In the genomic region with DNA sequence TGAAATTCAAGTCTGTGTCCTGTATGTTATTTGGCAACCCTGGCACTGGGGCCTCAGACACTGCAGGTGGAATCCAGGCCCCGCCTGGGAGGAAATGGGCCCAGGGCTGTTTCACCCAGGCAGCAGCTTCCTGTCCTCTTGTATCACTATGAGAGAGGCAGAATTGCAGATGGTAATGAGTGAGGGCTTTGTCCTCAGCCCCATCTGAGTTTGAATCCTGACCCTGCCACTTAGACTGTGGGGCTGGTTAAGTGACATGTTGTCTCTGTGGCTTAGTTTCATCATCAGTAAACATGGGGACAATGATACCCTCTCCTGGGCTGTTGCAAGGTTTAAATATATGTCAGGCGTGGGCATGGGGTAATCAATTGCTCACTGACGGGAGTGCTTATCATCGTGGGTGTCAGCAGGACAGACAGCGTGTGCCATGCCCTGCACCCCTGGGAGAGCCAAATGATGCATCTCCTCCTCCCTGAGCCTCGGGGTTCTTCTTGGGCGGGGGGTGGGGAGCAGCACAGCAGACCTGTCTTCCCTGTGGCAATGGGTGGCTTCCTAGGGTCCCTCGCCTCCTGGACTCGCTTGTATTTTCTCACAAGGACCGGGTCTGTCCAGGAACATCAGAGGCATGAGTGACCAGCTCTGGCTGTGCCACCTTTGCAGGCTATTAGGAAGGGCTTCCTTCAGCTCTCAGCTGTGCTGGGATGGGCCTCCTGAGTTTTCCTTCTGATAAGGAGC, we compare ENCODE assay signal across 12 cellular contexts. TPM values are rescaled to one million over a fixed set of nuclear protein-coding genes. Genes with fewer than 3 reads are reported as not detected.
DNase-seq lines count a peak whose midpoint lies in the region; ATAC-seq and TF ChIP-seq lines count a peak whose summit lies in the region.
"Had no signal": no experiment of that assay in that cellular context is flagged by ENCODE, and none has a peak within 500 bp of the region (broad histone marks: within the 10 kb centered on the region; RNA-seq: fewer than 3 reads in every experiment).

No MANE protein-coding gene starts in this region.

- no peak overlapping the region for H3K27ac Mint-ChIP-seq in activated naive CD8-positive, alpha-beta T cell treated with anti-CD3 and anti-CD28 coated beads, Interleukin-2, amount 10 ng/mL, durations not matched to agents 7 days and 5 days
- no peak overlapping the region for H3K27ac Mint-ChIP-seq in activated naive CD8-positive, alpha-beta T cell treated with anti-CD3 and anti-CD28 coated beads for 36 hours
- H3K27ac Mint-ChIP-seq: T-helper 1 cell treated with Interleukin-12 subunit alpha and Interleukin-12 subunit beta and Interleukin-4 antibody, amounts not matched to agents 30 μg/mL and 1 μg/mL, for 36 hours had no signal

- peaks cover 3% of the 10 kb centered on the region for H3K27me3 Mint-ChIP-seq in activated naive CD8-positive, alpha-beta T cell treated with anti-CD3 and anti-CD28 coated beads, Interleukin-2, amount 10 ng/mL, durations not matched to agents 7 days and 5 days
- no peaks in the 10 kb centered on the region for H3K27me3 Mint-ChIP-seq in activated naive CD8-positive, alpha-beta T cell treated with anti-CD3 and anti-CD28 coated beads for 36 hours

- H3K4me1 ChIP-seq in esophagus muscularis mucosa (peaks cover 11 to 73% (median 70%) of the 10 kb centered on the region in 4 donors), transverse colon (peaks cover 27 to 57% (median 47%) of the 10 kb centered on the region in 4 donors), right cardiac atrium (ENCODE audit: control insufficient read depth, insufficient read depth, low read length) (no peaks in the 10 kb centered on the region)

- no peak for TF ChIP-seq CTCF in esophagus muscularis mucosa (IDR thresholded peaks at IDR 0.05)
- TF ChIP-seq CTCF in transverse colon (IDR thresholded peaks at IDR 0.05) = no peak

- peak; percentile 92 for ATAC-seq in activated naive CD8-positive, alpha-beta T cell treated with anti-CD3 and anti-CD28 coated beads, Interleukin-2, amount 10 ng/mL, durations not matched to agents 7 days and 5 days (ENCODE audit: low read depth)
- ATAC-seq in right cardiac atrium (no peak), GM19324 (IDR thresholded peaks at IDR 0.05; ENCODE audit: low FRiP score, unreplicated experiment) (no peak)

- H3K4me3 Mint-ChIP-seq in activated naive CD8-positive, alpha-beta T cell treated with anti-CD3 and anti-CD28 coated beads, Interleukin-2, amount 10 ng/mL, durations not matched to agents 7 days and 5 days = no peak overlapping the region
- no peak overlapping the region for H3K4me3 Mint-ChIP-seq in activated naive CD8-positive, alpha-beta T cell treated with anti-CD3 and anti-CD28 coated beads for 36 hours
- H3K4me3 Mint-ChIP-seq: T-helper 1 cell treated with Interleukin-12 subunit alpha and Interleukin-12 subunit beta and Interleukin-4 antibody, amounts not matched to agents 30 μg/mL and 1 μg/mL, for 36 hours had no signal

- TF ChIP-seq POLR2A in esophagus muscularis mucosa (IDR thresholded peaks at IDR 0.05; ENCODE audit: low read depth) (no peak), transverse colon (IDR thresholded peaks at IDR 0.05) (no peak)

- POLR2A ChIA-PET in activated naive CD8-positive, alpha-beta T cell treated with anti-CD3 and anti-CD28 coated beads, Interleukin-2, amount 10 ng/mL, durations not matched to agents 7 days and 5 days (lab: Charles Lee) = no interaction called here

- no peaks in the 10 kb centered on the region for H3K36me3 Mint-ChIP-seq in activated naive CD8-positive, alpha-beta T cell treated with anti-CD3 and anti-CD28 coated beads, Interleukin-2, amount 10 ng/mL, durations not matched to agents 7 days and 5 days
- no peaks in the 10 kb centered on the region for H3K36me3 Mint-ChIP-seq in activated naive CD8-positive, alpha-beta T cell treated with anti-CD3 and anti-CD28 coated beads for 36 hours

- peaks cover 6% of the 10 kb centered on the region for H3K4me1 Mint-ChIP-seq in activated naive CD8-positive, alpha-beta T cell treated with anti-CD3 and anti-CD28 coated beads, Interleukin-2, amount 10 ng/mL, durations not matched to agents 7 days and 5 days
- no peaks in the 10 kb centered on the region for H3K4me1 Mint-ChIP-seq in activated naive CD8-positive, alpha-beta T cell treated with anti-CD3 and anti-CD28 coated beads for 36 hours

- in situ Hi-C loops in transverse colon (cut with MboI; ENCODE audit: low pct_ligation_motif_present in 1 of 4, low pct_unique_long_range_greater_than_20kb in 1 of 4, low sequenced_read_pairs in 3 of 4) = no loop called here

- no peak for DNase-seq in activated naive CD8-positive, alpha-beta T cell treated with anti-CD3 and anti-CD28 coated beads, Interleukin-2, amount 10 ng/mL, durations not matched to agents 7 days and 5 days
- no peak for DNase-seq in activated naive CD8-positive, alpha-beta T cell treated with anti-CD3 and anti-CD28 coated beads for 36 hours
- DNase-seq in NOMO-1 treated with DMSO at 0.1 percent for 48 hours (lab: John Stamatoyannopoulos, UW; ENCODE audit: unreplicated experiment) (peak; percentile 68), esophagus muscularis mucosa (ENCODE audit: extremely low spot score) (no peak), transverse colon (no peak), germinal center (ENCODE audit: low spot score) (no peak), right cardiac atrium (no peak)
- DNase-seq: Calu3, small intestine had no signal

- intact Hi-C loops in esophagus muscularis mucosa (cut with DNase I) (no loop called here), transverse colon (cut with DNase I; ENCODE audit: low total_unique reads) (no loop called here), right cardiac atrium (cut with DNase I) (no loop called here)

- TF ChIP-seq EP300 in esophagus muscularis mucosa (IDR thresholded peaks at IDR 0.05) = no peak
- no peak for TF ChIP-seq EP300 in transverse colon (IDR thresholded peaks at IDR 0.05; ENCODE audit: low read depth)

- 73% methylated on average over 7 of the region's 10 CpGs for WGBS in esophagus muscularis mucosa
- whole genome bisulfite sequencing in transverse colon (ENCODE audit: low coverage in 1 of 2), 2 donors = 0 to 65% methylated on average over 1 to 7 of the region's 10 CpGs
- WGBS in right cardiac atrium = 76% methylated on average over 10 of the region's 10 CpGs

- H3K9me3 ChIP-seq in esophagus muscularis mucosa (no peaks in the 10 kb centered on the region), transverse colon (no peaks in the 10 kb centered on the region), right cardiac atrium (ENCODE audit: control insufficient read depth, low read length) (no peaks in the 10 kb centered on the region)

- H3K4me3 ChIP-seq in esophagus muscularis mucosa (no peak overlapping the region), transverse colon (peak overlapping the region in 1 of 4 donors; percentile 8), right cardiac atrium (ENCODE audit: low read length) (no peak overlapping the region)
- H3K4me3 ChIP-seq: lung had no signal

- H3K36me3 ChIP-seq in esophagus muscularis mucosa = peaks cover 0 to 15% (median 2%) of the 10 kb centered on the region in 4 donors
- no peaks in the 10 kb centered on the region for H3K36me3 ChIP-seq in transverse colon

- H3K27ac ChIP-seq in esophagus muscularis mucosa (replicated peaks in 1 of 4) (peak overlapping the region; percentile 8 to 67 (median 50)), transverse colon (peak overlapping the region; percentile 74 to 86 (median 78)), right cardiac atrium (ENCODE audit: low read length) (no peak overlapping the region)

- no peaks in the 10 kb centered on the region for H3K27me3 ChIP-seq in esophagus muscularis mucosa
- H3K27me3 ChIP-seq in transverse colon = no peaks in the 10 kb centered on the region
- H3K27me3 ChIP-seq in right cardiac atrium (ENCODE audit: control insufficient read depth, insufficient read depth) = no peaks in the 10 kb centered on the region

- H3K9me3 Mint-ChIP-seq in activated naive CD8-positive, alpha-beta T cell treated with anti-CD3 and anti-CD28 coated beads, Interleukin-2, amount 10 ng/mL, durations not matched to agents 7 days and 5 days = no peaks in the 10 kb centered on the region
- no peaks in the 10 kb centered on the region for H3K9me3 Mint-ChIP-seq in activated naive CD8-positive, alpha-beta T cell treated with anti-CD3 and anti-CD28 coated beads for 36 hours
- H3K9me3 Mint-ChIP-seq: T-helper 1 cell treated with Interleukin-12 subunit alpha and Interleukin-12 subunit beta and Interleukin-4 antibody, amounts not matched to agents 30 μg/mL and 1 μg/mL, for 36 hours had no signal

RNA-seq across cellular contexts. Expression of gene ARHGEF10L, which starts 42.1 kb away (rescaled TPM):
- total RNA-seq in activated naive CD8-positive, alpha-beta T cell treated with anti-CD3 and anti-CD28 coated beads, Interleukin-2, amount 10 ng/mL, durations not matched to agents 7 days and 5 days = under 1 TPM; 0.39 to 0.48 TPM
- not detected for total RNA-seq in activated naive CD8-positive, alpha-beta T cell treated with anti-CD3 and anti-CD28 coated beads for 36 hours
- total RNA-seq in esophagus muscularis mucosa (10 to 100 TPM; 46.6 to 93.0 (median 66.9) TPM), transverse colon (100 to 1,000 TPM; 115 to 326 (median 199) TPM), right cardiac atrium (10 to 100 TPM; 42.6 to 56.4 (median 55.1) TPM)
- 47.9 TPM for polyA plus RNA-seq in right cardiac atrium

Comparison
In these comparisons a context has a peak if more than half of its experiments do, and no peak if none do; other contexts are left out.
1. RNA of gene ARHGEF10L, which starts 42.1 kb away (total RNA-seq): 115 to 326 TPM in transverse colon, 46.6 to 93.0 TPM in esophagus muscularis mucosa and 42.6 to 56.4 TPM in right cardiac atrium; 0.39 to 0.48 TPM in activated naive CD8-positive, alpha-beta T cell treated with anti-CD3 and anti-CD28 coated beads, Interleukin-2, amount 10 ng/mL, durations not matched to agents 7 days and 5 days and not detected in activated naive CD8-positive, alpha-beta T cell treated with anti-CD3 and anti-CD28 coated beads for 36 hours; every median in the first group is over 10 times any median in the second.